8 cellular contexts compared by ENCODE assay signal in genomic region chr11:33987975-33988580, GRCh38.
DNase-seq lines count a peak whose midpoint lies in the region; ATAC-seq, FAIRE-seq and TF ChIP-seq lines count a peak whose summit lies in the region.

No MANE protein-coding gene starts in this region.

- no peak for TF ChIP-seq EP300 in A549 (IDR thresholded peaks at IDR 0.05)

- H3K27me3 ChIP-seq in hepatocyte: no peaks in the 10 kb centered on the region

- H3K4me1 ChIP-seq in A549: no peaks in the 10 kb centered on the region
- no peaks in the 10 kb centered on the region for H3K4me1 ChIP-seq in hepatocyte (ENCODE audit: insufficient read depth)

- no peak for FAIRE-seq in A549 (lab: Jason Lieb, UNC)

- peak; percentile 59 to 78 for TF ChIP-seq RAD21 in A549 (conservative IDR thresholded peaks at IDR 0.05 in 1 of 2, IDR thresholded peaks at IDR 0.05 in 1 of 2)

- no peak overlapping the region for H2AFZ ChIP-seq in hepatocyte

- no peaks in the 10 kb centered on the region for H4K20me1 ChIP-seq in hepatocyte (ENCODE audit: insufficient read depth, poor library complexity, severe bottlenecking)

- no peaks in the 10 kb centered on the region for H3K36me3 ChIP-seq in hepatocyte (replicated peaks; ENCODE audit: insufficient read depth, low read depth)

- peak; percentile 90 to 99 for ATAC-seq in A549

- H3K9me2 ChIP-seq in hepatocyte (replicated peaks; ENCODE audit: insufficient read depth): no peaks in the 10 kb centered on the region

- H3K27ac ChIP-seq in A549: no peak overlapping the region
- no peak overlapping the region for H3K27ac ChIP-seq in hepatocyte

- H3K4me3 ChIP-seq in A549 (no peak overlapping the region), astrocyte of the cerebellum (ENCODE audit: low read depth, low read length) (no peak overlapping the region), hepatocyte (no peak overlapping the region), skeletal muscle cell (ENCODE audit: low read depth, low read length) (no peak overlapping the region)

- POLR2A ChIA-PET in A549 (lab: Yijun Ruan, JAX): no interaction called here

- WGBS in A549 (ENCODE audit: missing lambda C conversion rate): 33% methylated on average over 12 of the region's 12 CpGs
- 57% methylated on average over 9 of the region's 12 CpGs for WGBS in hepatocyte (ENCODE audit: low lambda C conversion rate, missing lambda C conversion rate)

- TF ChIP-seq POLR2A in A549 (IDR thresholded peaks at IDR 0.05; ENCODE audit: low read length): no peak

- no peaks in the 10 kb centered on the region for H3K79me2 ChIP-seq in hepatocyte

- DNase-seq in A549 (ENCODE audit: low read depth in 1 of 2, low spot score in 1 of 2) (peak; percentile 41 to 88), GM19238 (ENCODE audit: insufficient read length, low spot score) (peak; percentile 37), NCI-H1930 (lab: John Stamatoyannopoulos, UW) (peak; percentile 72 to 73), T-helper 9 cell (peak; percentile 67), astrocyte of the cerebellum (ENCODE audit: low read depth) (peak; percentile 73), hepatocyte (ENCODE audit: low spot score) (peak; percentile 82), skeletal muscle cell (ENCODE audit: low read depth) (peak; percentile 35), DMS79 (lab: John Stamatoyannopoulos, UW) (no peak)

- H3K9me3 ChIP-seq in A549 (no peaks in the 10 kb centered on the region), hepatocyte (ENCODE audit: low read depth) (no peaks in the 10 kb centered on the region)

- in situ Hi-C loops in astrocyte of the cerebellum (cut with HindIII; ENCODE audit: low sequenced_read_pairs): no loop called here

- no peak overlapping the region for H3K4me2 ChIP-seq in A549
- no peak overlapping the region for H3K4me2 ChIP-seq in hepatocyte

- TF ChIP-seq CTCF in A549 (IDR thresholded peaks at IDR 0.05) (peak; percentile 67), astrocyte of the cerebellum (IDR thresholded peaks at IDR 0.05; ENCODE audit: low read depth, low read length, missing control alignments) (peak; percentile 85), hepatocyte (IDR thresholded peaks at IDR 0.05; ENCODE audit: poor library complexity) (peak; percentile 67)

- CTCF ChIA-PET in A549 (lab: Yijun Ruan, JAX): interaction anchor here (0.6 to 3.9 kb wide), 34 partner anchors 9 to 504 kb away, joined by 3 to 63 read pairs (median 5); no protein-coding TSS in a partner anchor

TF ChIP-seq in A549, 52 proteins besides CTCF, POLR2A, EP300 and RAD21:
- TF ChIP-seq GATA3 (IDR thresholded peaks at IDR 0.05; ENCODE audit: borderline replicate concordance) (no peak), POLR2AphosphoS2 (conservative IDR thresholded peaks at IDR 0.05; ENCODE audit: low read length) (no peak), HOXB5 (CRISPR knock-in tag; IDR thresholded peaks at IDR 0.05) (no peak), SMC3 (IDR thresholded peaks at IDR 0.05) (peak; percentile 46)
